ENCODE assay signal across 24 cellular contexts in genomic region chr1:36494971-36495370, GRCh38. TPM values are rescaled to one million over a fixed set of nuclear protein-coding genes. Genes with fewer than 3 reads are reported as not detected.
DNase-seq lines count a peak whose midpoint lies in the region; FAIRE-seq and TF ChIP-seq lines count a peak whose summit lies in the region.
"Had no signal": no experiment of that assay in that cellular context is flagged by ENCODE, and none has a peak within 500 bp of the region (broad histone marks: within the 10 kb centered on the region; RNA-seq: fewer than 3 reads in every experiment).

No MANE protein-coding gene starts in this region.

- H2AFZ ChIP-seq in neuronal stem cell (ENCODE audit: low read length), result no peak overlapping the region

- no peak overlapping the region for H3K9ac ChIP-seq in endodermal cell (ENCODE audit: extremely low read depth, low read length, poor library complexity, severe bottlenecking)
- H3K9ac ChIP-seq in neuronal stem cell (ENCODE audit: low read depth, low read length, poor library complexity), result no peak overlapping the region
- H3K9ac ChIP-seq in kidney (ENCODE audit: low read length in 2 of 2), result no peak overlapping the region
- H3K9ac ChIP-seq: BLaER1 had no signal

- peaks cover 23% of the 10 kb centered on the region for H3K27me3 Mint-ChIP-seq in endodermal cell (ENCODE audit: insufficient read depth)
- H3K27me3 Mint-ChIP-seq in activated T-helper 2 cell treated with anti-CD3 and anti-CD28 coated beads, Interferon-gamma antibody, Interleukin-2, Interleukin-4, amounts not matched to agents 10 μg/mL and 5 μg/mL and 100 μg/mL, durations not matched to agents 14 hours and 24 hours and 36 hours (ENCODE audit: low read depth), result peaks cover 18% of the 10 kb centered on the region

- intact Hi-C loops in kidney (cut with DNase I), result no loop called here
- intact Hi-C loops in activated T-helper 2 cell treated with anti-CD3 and anti-CD28 coated beads, Interferon-gamma antibody, Interleukin-2, Interleukin-4, amounts not matched to agents 10 μg/mL and 5 μg/mL and 100 μg/mL, durations not matched to agents 14 hours and 24 hours and 36 hours (cut with micrococcal nuclease), result no loop called here

- no peaks in the 10 kb centered on the region for H3K36me3 Mint-ChIP-seq in endodermal cell (ENCODE audit: low read depth)
- H3K36me3 Mint-ChIP-seq in activated T-helper 2 cell treated with anti-CD3 and anti-CD28 coated beads, Interferon-gamma antibody, Interleukin-2, Interleukin-4, amounts not matched to agents 10 μg/mL and 5 μg/mL and 100 μg/mL, durations not matched to agents 14 hours and 24 hours and 36 hours (ENCODE audit: low read depth), result no peaks in the 10 kb centered on the region
- H3K36me3 Mint-ChIP-seq: CD8-positive, alpha-beta T cell had no signal

- peak; percentile 13 for DNase-seq in activated effector memory CD4-positive, alpha-beta T cell treated with anti-CD3 and anti-CD28 coated beads, Interleukin-2, amount 50 U/mL, for 16 hours
- no peak for DNase-seq in activated effector memory CD4-positive, alpha-beta T cell treated with Interleukin-2 at 50 U/mL for 16 hours
- DNase-seq in endodermal cell (peak; percentile 4), neuronal stem cell (ENCODE audit: low spot score) (no peak), kidney (no peak), globus pallidus (ENCODE audit: low spot score) (no peak)
- no peak for DNase-seq in activated T-helper 2 cell treated with anti-CD3 and anti-CD28 coated beads, Interferon-gamma antibody, Interleukin-2, Interleukin-4, amounts not matched to agents 10 μg/mL and 5 μg/mL and 100 μg/mL, durations not matched to agents 14 hours and 24 hours and 36 hours (ENCODE audit: low spot score)
- DNase-seq: CD4-positive, CD25-positive, alpha-beta regulatory T cell; CD8-positive, alpha-beta T cell; DMS153; DND-41; GOT3; HFFc6 had no signal

- H3K79me1 ChIP-seq in neuronal stem cell (ENCODE audit: low read depth, low read length), result no peaks in the 10 kb centered on the region

- H2BK15ac ChIP-seq in neuronal stem cell (ENCODE audit: low read length), result peak overlapping the region; percentile 15

- H4K8ac ChIP-seq in neuronal stem cell (ENCODE audit: low read depth, low read length), result no peak overlapping the region

- no peak overlapping the region for H3K4me3 Mint-ChIP-seq in endodermal cell
- H3K4me3 Mint-ChIP-seq in activated T-helper 2 cell treated with anti-CD3 and anti-CD28 coated beads, Interferon-gamma antibody, Interleukin-2, Interleukin-4, amounts not matched to agents 10 μg/mL and 5 μg/mL and 100 μg/mL, durations not matched to agents 14 hours and 24 hours and 36 hours (ENCODE audit: low read depth), result no peak overlapping the region
- H3K4me3 Mint-ChIP-seq: B cell; CD4-positive, CD25-positive, alpha-beta regulatory T cell; CD8-positive, alpha-beta T cell; HFFc6 had no signal

- H3K36me3 ChIP-seq in endodermal cell (ENCODE audit: control insufficient read depth, insufficient read depth, low read length) (no peaks in the 10 kb centered on the region), neuronal stem cell (replicated peaks in 1 of 2; ENCODE audit: control insufficient read depth in 2 of 2, insufficient read depth in 2 of 2, low read length in 2 of 2) (no peaks in the 10 kb centered on the region), kidney (ENCODE audit: control insufficient read depth in 1 of 2, insufficient read depth in 2 of 2, low read length in 2 of 2) (no peaks in the 10 kb centered on the region)
- H3K36me3 ChIP-seq: BLaER1, HAP-1 had no signal

- no peak overlapping the region for H3K27ac Mint-ChIP-seq in endodermal cell
- H3K27ac Mint-ChIP-seq in activated T-helper 2 cell treated with anti-CD3 and anti-CD28 coated beads, Interferon-gamma antibody, Interleukin-2, Interleukin-4, amounts not matched to agents 10 μg/mL and 5 μg/mL and 100 μg/mL, durations not matched to agents 14 hours and 24 hours and 36 hours, result no peak overlapping the region
- H3K27ac Mint-ChIP-seq: B cell; CD4-positive, CD25-positive, alpha-beta regulatory T cell; CD8-positive, alpha-beta T cell; HFFc6 had no signal

- no peak overlapping the region for H3K18ac ChIP-seq in neuronal stem cell (ENCODE audit: low read length)

- H3K9me3 ChIP-seq in endodermal cell (ENCODE audit: control insufficient read depth, low read length) (no peaks in the 10 kb centered on the region), neuronal stem cell (replicated peaks in 1 of 2; ENCODE audit: control insufficient read depth in 2 of 2, insufficient read depth in 1 of 2, low read depth in 1 of 2, low read length in 2 of 2) (no peaks in the 10 kb centered on the region), kidney (ENCODE audit: control insufficient read depth in 1 of 2, low read length in 2 of 2) (no peaks in the 10 kb centered on the region)
- H3K9me3 ChIP-seq: BLaER1, Caco-2, HAP-1 had no signal

- no peak overlapping the region for H4K91ac ChIP-seq in neuronal stem cell (ENCODE audit: low read depth, low read length, poor library complexity)

- H3K4me2 ChIP-seq in neuronal stem cell (ENCODE audit: insufficient read depth, low read length, poor library complexity, severe bottlenecking), result no peak overlapping the region
- H3K4me2 ChIP-seq: BLaER1 had no signal

- FAIRE-seq in kidney (lab: Jason Lieb, UNC), result no peak
- FAIRE-seq: A204.1, G401.6, GM12892, H54 had no signal

- no peak for TF ChIP-seq CTCF in endodermal cell (conservative IDR thresholded peaks at IDR 0.05)
- no peak for TF ChIP-seq CTCF in kidney (IDR thresholded peaks at IDR 0.05; ENCODE audit: borderline replicate concordance, extremely low read depth, insufficient read depth)

- no peak overlapping the region for H3K4me3 ChIP-seq in endodermal cell (ENCODE audit: low read length)
- H3K4me3 ChIP-seq in neuronal stem cell (ENCODE audit: low read length in 2 of 2), result no peak overlapping the region
- no peak overlapping the region for H3K4me3 ChIP-seq in kidney (ENCODE audit: low read length in 2 of 2)
- H3K4me3 ChIP-seq: BLaER1, HAP-1 had no signal

- no peak overlapping the region for H3K23ac ChIP-seq in neuronal stem cell (ENCODE audit: low read depth, low read length, poor library complexity)

- no peak overlapping the region for H2BK120ac ChIP-seq in neuronal stem cell (ENCODE audit: low read depth, low read length)

- H2BK5ac ChIP-seq in neuronal stem cell (ENCODE audit: low read length), result no peak overlapping the region

- H3K4me1 ChIP-seq in endodermal cell (ENCODE audit: control insufficient read depth, insufficient read depth, low read length) (no peaks in the 10 kb centered on the region), neuronal stem cell (ENCODE audit: control insufficient read depth in 2 of 2, insufficient read depth in 1 of 2, low read depth in 1 of 2, low read length in 2 of 2) (no peaks in the 10 kb centered on the region), kidney (ENCODE audit: control insufficient read depth in 1 of 2, insufficient read depth in 1 of 2, low read depth in 1 of 2, low read length in 2 of 2) (no peaks in the 10 kb centered on the region)
- H3K4me1 ChIP-seq: Caco-2, HAP-1 had no signal

- no peak overlapping the region for H3K14ac ChIP-seq in neuronal stem cell (ENCODE audit: low read length)

- no peak overlapping the region for H3K27ac ChIP-seq in endodermal cell (ENCODE audit: low read depth, low read length)
- no peak overlapping the region for H3K27ac ChIP-seq in neuronal stem cell (replicated peaks; ENCODE audit: low read length)
- H3K27ac ChIP-seq in kidney (ENCODE audit: low read depth in 2 of 2, low read length in 2 of 2), result no peak overlapping the region
- H3K27ac ChIP-seq: 22Rv1, BLaER1, C4-2B had no signal

- peaks cover 6% of the 10 kb centered on the region for H3K27me3 ChIP-seq in endodermal cell (ENCODE audit: control insufficient read depth, insufficient read depth, low read length, poor library complexity, severe bottlenecking)
- peaks cover 0 to 20% (median 5%) of the 10 kb centered on the region in 3 experiments for H3K27me3 ChIP-seq in neuronal stem cell (ENCODE audit: control insufficient read depth in 3 of 3, insufficient read depth in 3 of 3, low read depth in 1 of 3, low read length in 3 of 3)
- H3K27me3 ChIP-seq: BLaER1 had no signal

- H2BK12ac ChIP-seq in neuronal stem cell (ENCODE audit: low read length), result no peak overlapping the region

- no peak overlapping the region for H2AK5ac ChIP-seq in neuronal stem cell (ENCODE audit: low read depth, low read length)

- no peak overlapping the region for H3K4ac ChIP-seq in neuronal stem cell (ENCODE audit: low read length)

- WGBS in endodermal cell (ENCODE audit: insufficient coverage in 1 of 2, insufficient read length in 1 of 2), 2 experiments, result 85 to 90% methylated on average over 3 to 5 of the region's 5 CpGs
- no CpG with 5 or more reads among the region's 5 CpGs for WGBS in neuronal stem cell (ENCODE audit: extremely low coverage in 2 of 2, insufficient read length in 2 of 2, insufficient replicate concordance in 1 of 2), 2 donors

- H3K4me1 Mint-ChIP-seq in endodermal cell, result peaks cover 3% of the 10 kb centered on the region
- no peaks in the 10 kb centered on the region for H3K4me1 Mint-ChIP-seq in activated T-helper 2 cell treated with anti-CD3 and anti-CD28 coated beads, Interferon-gamma antibody, Interleukin-2, Interleukin-4, amounts not matched to agents 10 μg/mL and 5 μg/mL and 100 μg/mL, durations not matched to agents 14 hours and 24 hours and 36 hours (ENCODE audit: low read depth)
- H3K4me1 Mint-ChIP-seq: B cell; CD4-positive, CD25-positive, alpha-beta regulatory T cell had no signal

- no peaks in the 10 kb centered on the region for H3K9me3 Mint-ChIP-seq in endodermal cell
- no peaks in the 10 kb centered on the region for H3K9me3 Mint-ChIP-seq in activated T-helper 2 cell treated with anti-CD3 and anti-CD28 coated beads, Interferon-gamma antibody, Interleukin-2, Interleukin-4, amounts not matched to agents 10 μg/mL and 5 μg/mL and 100 μg/mL, durations not matched to agents 14 hours and 24 hours and 36 hours
- H3K9me3 Mint-ChIP-seq: CD8-positive, alpha-beta T cell; HFFc6 had no signal

RNA-seq across cellular contexts. Expression of gene CSF3R, which starts 12.3 kb away (rescaled TPM):
- 1 to 10 TPM; 1.5 TPM for total RNA-seq in endodermal cell
- 0.50 TPM for polyA plus RNA-seq in endodermal cell (2013, experiment 1 of 2)
- 0.17 TPM for polyA plus RNA-seq in endodermal cell (2013, experiment 2 of 2)
- polyA plus RNA-seq in neuronal stem cell (2013, experiment 1 of 2), result 0.20 TPM
- 0.11 TPM for polyA plus RNA-seq in neuronal stem cell (2013, experiment 2 of 2)
- total RNA-seq in kidney, result 13.3 TPM
- polyA plus RNA-seq in kidney (ENCODE audit: insufficient read depth, low read depth, low replicate concordance), result 1.4 TPM
- total RNA-seq in activated T-helper 2 cell treated with anti-CD3 and anti-CD28 coated beads, Interferon-gamma antibody, Interleukin-2, Interleukin-4, amounts not matched to agents 10 μg/mL and 5 μg/mL and 100 μg/mL, durations not matched to agents 14 hours and 24 hours and 36 hours, result 0.11 and 0.62 TPM in 2 replicates
- total RNA-seq: HFFc6 had no signal
- polyA plus RNA-seq: AG04450 had no signal

RNA-seq across cellular contexts. Expression of gene MRPS15, which starts 30.8 kb away (rescaled TPM):
- 100 to 1,000 TPM; 107 to 111 TPM for total RNA-seq in endodermal cell
- 103 TPM for polyA plus RNA-seq in endodermal cell (2013, experiment 1 of 2)
- 109 TPM for polyA plus RNA-seq in endodermal cell (2013, experiment 2 of 2)
- polyA plus RNA-seq in neuronal stem cell (2013, experiment 1 of 2), result 128 TPM
- 126 TPM for polyA plus RNA-seq in neuronal stem cell (2013, experiment 2 of 2)
- 48.1 TPM for total RNA-seq in kidney
- polyA plus RNA-seq in kidney (ENCODE audit: insufficient read depth, low read depth, low replicate concordance), result 160 TPM
- 117 and 123 TPM in 2 replicates for total RNA-seq in activated T-helper 2 cell treated with anti-CD3 and anti-CD28 coated beads, Interferon-gamma antibody, Interleukin-2, Interleukin-4, amounts not matched to agents 10 μg/mL and 5 μg/mL and 100 μg/mL, durations not matched to agents 14 hours and 24 hours and 36 hours

RNA-seq across cellular contexts. Expression of gene OSCP1, which starts 44.7 kb away (rescaled TPM):
- total RNA-seq in endodermal cell, result 10 to 100 TPM in 1 of 2 donors, 1 to 10 TPM in 1; 9.6 to 10.5 TPM
- 11.8 TPM for polyA plus RNA-seq in endodermal cell (2013, experiment 1 of 2)
- polyA plus RNA-seq in endodermal cell (2013, experiment 2 of 2), result 11.6 TPM
- 7.2 TPM for polyA plus RNA-seq in neuronal stem cell (2013, experiment 1 of 2)
- 7.9 TPM for polyA plus RNA-seq in neuronal stem cell (2013, experiment 2 of 2)
- 22.0 TPM for total RNA-seq in kidney
- 27.8 TPM for polyA plus RNA-seq in kidney (ENCODE audit: insufficient read depth, low read depth, low replicate concordance)
- 0.59 and 1.2 TPM in 2 replicates for total RNA-seq in activated T-helper 2 cell treated with anti-CD3 and anti-CD28 coated beads, Interferon-gamma antibody, Interleukin-2, Interleukin-4, amounts not matched to agents 10 μg/mL and 5 μg/mL and 100 μg/mL, durations not matched to agents 14 hours and 24 hours and 36 hours
- total RNA-seq: CD4-positive, CD25-positive, alpha-beta regulatory T cell had no signal

Comparison
In these comparisons a context has a peak if more than half of its experiments do, and no peak if none do; other contexts are left out.
1. DNase-seq: peak in activated effector memory CD4-positive, alpha-beta T cell treated with anti-CD3 and anti-CD28 coated beads, Interleukin-2, amount 50 U/mL, for 16 hours (single experiment) and endodermal cell (single experiment); none in activated effector memory CD4-positive, alpha-beta T cell treated with Interleukin-2 at 50 U/mL for 16 hours (single experiment), neuronal stem cell (single experiment), kidney (single experiment), activated T-helper 2 cell treated with anti-CD3 and anti-CD28 coated beads, Interferon-gamma antibody, Interleukin-2, Interleukin-4, amounts not matched to agents 10 μg/mL and 5 μg/mL and 100 μg/mL, durations not matched to agents 14 hours and 24 hours and 36 hours (single experiment) and globus pallidus (single experiment).